ENCODE assay signal across 12 cellular contexts in genomic region chr2:65416945-65417344, GRCh38. TPM values are rescaled to one million over a fixed set of nuclear protein-coding genes. Genes with fewer than 3 reads are reported as not detected.
DNase-seq lines count a peak whose midpoint lies in the region; ATAC-seq, FAIRE-seq and TF ChIP-seq lines count a peak whose summit lies in the region.
"Had no signal": no experiment of that assay in that cellular context is flagged by ENCODE, and none has a peak within 500 bp of the region (broad histone marks: within the 10 kb centered on the region; RNA-seq: fewer than 3 reads in every experiment).

No MANE protein-coding gene starts in this region.

- H3K36me3 ChIP-seq in prostate gland = no peaks in the 10 kb centered on the region

- H3K4me3 Mint-ChIP-seq in activated CD4-positive, alpha-beta T cell treated with anti-CD3 and anti-CD28 coated beads, Interleukin-2, amount 10 ng/mL, durations not matched to agents 24 days and 14 days = peak overlapping the region; percentile 4
- peak overlapping the region; percentile 4 for H3K4me3 Mint-ChIP-seq in activated naive CD8-positive, alpha-beta T cell treated with anti-CD3 and anti-CD28 coated beads, Interleukin-2, amount 50 U/mL, for 24 hours

- no peaks in the 10 kb centered on the region for H3K4me1 ChIP-seq in prostate gland (replicated peaks)

- TF ChIP-seq CTCF in prostate gland (IDR thresholded peaks at IDR 0.05) = no peak

- intact Hi-C loops in activated CD4-positive, alpha-beta T cell treated with anti-CD3 and anti-CD28 coated beads, Interleukin-2, amount 10 ng/mL, durations not matched to agents 24 days and 14 days (cut with micrococcal nuclease) = loop anchor here (2.0 to 5.0 kb wide), 3 partner anchors 14 to 35 kb away; no protein-coding TSS in a partner anchor
- intact Hi-C loops in prostate gland (cut with DNase I) = no loop called here

- H3K4me1 Mint-ChIP-seq in activated CD4-positive, alpha-beta T cell treated with anti-CD3 and anti-CD28 coated beads, Interleukin-2, amount 10 ng/mL, durations not matched to agents 24 days and 14 days = peaks cover 29% of the 10 kb centered on the region
- H3K4me1 Mint-ChIP-seq in activated naive CD8-positive, alpha-beta T cell treated with anti-CD3 and anti-CD28 coated beads, Interleukin-2, amount 50 U/mL, for 24 hours = peaks cover 46% of the 10 kb centered on the region

- H3K9me3 ChIP-seq in prostate gland = no peaks in the 10 kb centered on the region
- H3K9me3 ChIP-seq: psoas muscle had no signal

- TF ChIP-seq POLR2A in prostate gland (IDR thresholded peaks at IDR 0.05) = no peak

- H3K27me3 Mint-ChIP-seq in activated CD4-positive, alpha-beta T cell treated with anti-CD3 and anti-CD28 coated beads, Interleukin-2, amount 10 ng/mL, durations not matched to agents 24 days and 14 days = no peaks in the 10 kb centered on the region
- H3K27me3 Mint-ChIP-seq in activated naive CD8-positive, alpha-beta T cell treated with anti-CD3 and anti-CD28 coated beads, Interleukin-2, amount 50 U/mL, for 24 hours = peaks cover 13% of the 10 kb centered on the region

- H3K9me3 Mint-ChIP-seq in activated CD4-positive, alpha-beta T cell treated with anti-CD3 and anti-CD28 coated beads, Interleukin-2, amount 10 ng/mL, durations not matched to agents 24 days and 14 days = peaks cover 7% of the 10 kb centered on the region
- H3K9me3 Mint-ChIP-seq in activated naive CD8-positive, alpha-beta T cell treated with anti-CD3 and anti-CD28 coated beads, Interleukin-2, amount 50 U/mL, for 24 hours = no peaks in the 10 kb centered on the region

- peaks cover 2% of the 10 kb centered on the region for H3K36me3 Mint-ChIP-seq in activated CD4-positive, alpha-beta T cell treated with anti-CD3 and anti-CD28 coated beads, Interleukin-2, amount 10 ng/mL, durations not matched to agents 24 days and 14 days (ENCODE audit: low read depth)
- no peaks in the 10 kb centered on the region for H3K36me3 Mint-ChIP-seq in activated naive CD8-positive, alpha-beta T cell treated with anti-CD3 and anti-CD28 coated beads, Interleukin-2, amount 50 U/mL, for 24 hours (ENCODE audit: low read depth)

- DNase-seq in activated CD4-positive, alpha-beta T cell treated with anti-CD3 and anti-CD28 coated beads, Interleukin-2, amount 10 ng/mL, durations not matched to agents 24 days and 14 days = no peak
- no peak for DNase-seq in activated CD4-positive, alpha-beta T cell treated with anti-CD3 and anti-CD28 coated beads, Interleukin-2, amount 50 U/mL, for 48 hours
- DNase-seq in NCI-H2107 (lab: John Stamatoyannopoulos, UW) = peak; percentile 27
- DNase-seq in activated naive CD8-positive, alpha-beta T cell treated with anti-CD3 and anti-CD28 coated beads, Interleukin-2, amount 50 U/mL, for 24 hours = no peak
- peak; percentile 68 for DNase-seq in prostate gland (ENCODE audit: low spot score)
- DNase-seq in frontal cortex (ENCODE audit: low spot score in 2 of 2) = no peak
- DNase-seq in activated CD8-positive, alpha-beta memory T cell treated with anti-CD3 and anti-CD28 coated beads, Interleukin-2, amount 50 U/mL, for 4 hours = no peak
- DNase-seq in stimulated activated CD4-positive, alpha-beta T cell treated with anti-CD3 and anti-CD28 coated beads, Interleukin-15, amount 100 ng/mL, for 24 hours = no peak
- DNase-seq: activated CD8-positive, alpha-beta memory T cell treated with anti-CD3 and anti-CD28 coated beads, Interleukin-2, amount 50 U/mL, for 48 hours; NCI-H1694 treated with DMSO at 0.1 percent for 48 hours; psoas muscle had no signal

- ATAC-seq in activated naive CD8-positive, alpha-beta T cell treated with anti-CD3 and anti-CD28 coated beads, Interleukin-2, amount 50 U/mL, for 24 hours = no peak
- ATAC-seq: psoas muscle had no signal

- FAIRE-seq in frontal cortex (lab: Jason Lieb, UNC) = no peak
- FAIRE-seq: A204.1 had no signal

- WGBS in prostate gland = 58% methylated on average over 3 of the region's 3 CpGs

- no peaks in the 10 kb centered on the region for H3K27me3 ChIP-seq in prostate gland (replicated peaks; ENCODE audit: insufficient read depth)

- peak overlapping the region; percentile 25 for H3K27ac Mint-ChIP-seq in activated CD4-positive, alpha-beta T cell treated with anti-CD3 and anti-CD28 coated beads, Interleukin-2, amount 10 ng/mL, durations not matched to agents 24 days and 14 days
- peak overlapping the region; percentile 59 for H3K27ac Mint-ChIP-seq in activated naive CD8-positive, alpha-beta T cell treated with anti-CD3 and anti-CD28 coated beads, Interleukin-2, amount 50 U/mL, for 24 hours

- peak overlapping the region in 1 of 2 donors; percentile 22 for H3K27ac ChIP-seq in prostate gland
- H3K27ac ChIP-seq: psoas muscle had no signal

- no peak overlapping the region for H3K4me3 ChIP-seq in prostate gland
- H3K4me3 ChIP-seq: psoas muscle had no signal

RNA-seq across cellular contexts. Expression of gene SPRED2, which starts 15.5 kb away (rescaled TPM):
- 7.7 and 9.2 TPM in 2 replicates for total RNA-seq in activated CD4-positive, alpha-beta T cell treated with anti-CD3 and anti-CD28 coated beads, Interleukin-2, amount 10 ng/mL, durations not matched to agents 24 days and 14 days
- total RNA-seq in prostate gland = 10 to 100 TPM; 23.7 to 27.1 TPM
- 8.2 TPM for total RNA-seq in frontal cortex

Comparison
In these comparisons a context has a peak if more than half of its experiments do, and no peak if none do; other contexts are left out.
1. DNase-seq: peak in NCI-H2107 (single experiment) and prostate gland (single experiment); none in activated CD4-positive, alpha-beta T cell treated with anti-CD3 and anti-CD28 coated beads, Interleukin-2, amount 10 ng/mL, durations not matched to agents 24 days and 14 days (single experiment), activated CD4-positive, alpha-beta T cell treated with anti-CD3 and anti-CD28 coated beads, Interleukin-2, amount 50 U/mL, for 48 hours (0 of 2), activated naive CD8-positive, alpha-beta T cell treated with anti-CD3 and anti-CD28 coated beads, Interleukin-2, amount 50 U/mL, for 24 hours (single experiment), frontal cortex (0 of 2), activated CD8-positive, alpha-beta memory T cell treated with anti-CD3 and anti-CD28 coated beads, Interleukin-2, amount 50 U/mL, for 4 hours (single experiment) and stimulated activated CD4-positive, alpha-beta T cell treated with anti-CD3 and anti-CD28 coated beads, Interleukin-15, amount 100 ng/mL, for 24 hours (single experiment).